ENCODE assay signal across 14 cellular contexts in genomic region chr4:38243385-38244053, GRCh38.
DNase-seq lines count a peak whose midpoint lies in the region; ATAC-seq, FAIRE-seq and TF ChIP-seq lines count a peak whose summit lies in the region.
"Had no signal": no experiment of that assay in that cellular context is flagged by ENCODE, and none has a peak within 500 bp of the region (broad histone marks: within the 10 kb centered on the region; RNA-seq: fewer than 3 reads in every experiment).

No MANE protein-coding gene starts in this region.

- H3K27ac Mint-ChIP-seq in activated naive CD4-positive, alpha-beta T cell treated with anti-CD3 and anti-CD28 coated beads, Interleukin-2, amount 50 U/mL, for 24 hours = peak overlapping the region; percentile 64
- H3K27ac Mint-ChIP-seq in astrocyte (ENCODE audit: unreplicated experiment) = no peak overlapping the region

- TF ChIP-seq CTCF in astrocyte (IDR thresholded peaks at IDR 0.05; ENCODE audit: insufficient read depth, low read depth, low read length) (no peak), upper lobe of right lung (IDR thresholded peaks at IDR 0.05) (no peak), breast epithelium (IDR thresholded peaks at IDR 0.05) (no peak)

- peaks cover 16% of the 10 kb centered on the region for H3K4me1 Mint-ChIP-seq in activated naive CD4-positive, alpha-beta T cell treated with anti-CD3 and anti-CD28 coated beads, Interleukin-2, amount 50 U/mL, for 24 hours
- peaks cover 2% of the 10 kb centered on the region for H3K4me1 Mint-ChIP-seq in astrocyte (ENCODE audit: low read depth, unreplicated experiment)

- no peak overlapping the region for H3K4me2 ChIP-seq in astrocyte (ENCODE audit: low read length)
- H3K4me2 ChIP-seq: KMS-11 had no signal

- no peaks in the 10 kb centered on the region for H3K9me3 Mint-ChIP-seq in activated naive CD4-positive, alpha-beta T cell treated with anti-CD3 and anti-CD28 coated beads, Interleukin-2, amount 50 U/mL, for 24 hours
- peaks cover 6% of the 10 kb centered on the region for H3K9me3 Mint-ChIP-seq in astrocyte (ENCODE audit: unreplicated experiment)

- no peak overlapping the region for H2AFZ ChIP-seq in astrocyte (ENCODE audit: low read depth, low read length)

- H4K20me1 ChIP-seq in astrocyte (ENCODE audit: insufficient read depth, low read length) = no peaks in the 10 kb centered on the region

- H3K9ac ChIP-seq in astrocyte (ENCODE audit: low read length) = no peak overlapping the region
- H3K9ac ChIP-seq: KMS-11 had no signal

- no peak overlapping the region for H3K4me3 Mint-ChIP-seq in activated naive CD4-positive, alpha-beta T cell treated with anti-CD3 and anti-CD28 coated beads, Interleukin-2, amount 50 U/mL, for 24 hours
- no peak overlapping the region for H3K4me3 Mint-ChIP-seq in astrocyte (ENCODE audit: unreplicated experiment)

- H3K36me3 ChIP-seq in astrocyte (ENCODE audit: insufficient read depth, low read length) (no peaks in the 10 kb centered on the region), upper lobe of right lung (no peaks in the 10 kb centered on the region), breast epithelium (no peaks in the 10 kb centered on the region)
- H3K36me3 ChIP-seq: gastrocnemius medialis had no signal

- no peaks in the 10 kb centered on the region for H3K36me3 Mint-ChIP-seq in activated naive CD4-positive, alpha-beta T cell treated with anti-CD3 and anti-CD28 coated beads, Interleukin-2, amount 50 U/mL, for 24 hours
- no peaks in the 10 kb centered on the region for H3K36me3 Mint-ChIP-seq in astrocyte (ENCODE audit: low read depth, unreplicated experiment)

- no peaks in the 10 kb centered on the region for H3K9me3 ChIP-seq in astrocyte (ENCODE audit: insufficient read depth, low read depth, low read length)
- H3K9me3 ChIP-seq in upper lobe of right lung = no peaks in the 10 kb centered on the region
- H3K9me3 ChIP-seq in breast epithelium = no peaks in the 10 kb centered on the region
- H3K9me3 ChIP-seq: gastrocnemius medialis had no signal

- H3K27me3 Mint-ChIP-seq in activated naive CD4-positive, alpha-beta T cell treated with anti-CD3 and anti-CD28 coated beads, Interleukin-2, amount 50 U/mL, for 24 hours = no peaks in the 10 kb centered on the region
- H3K27me3 Mint-ChIP-seq in astrocyte (ENCODE audit: low read depth, unreplicated experiment) = peaks cover 4% of the 10 kb centered on the region

- no peak for FAIRE-seq in astrocyte (lab: Jason Lieb, UNC)

- no peaks in the 10 kb centered on the region for H3K79me2 ChIP-seq in astrocyte (ENCODE audit: insufficient read depth, low read length)

- no peaks in the 10 kb centered on the region for H3K27me3 ChIP-seq in astrocyte (ENCODE audit: insufficient read depth, low read length)
- no peaks in the 10 kb centered on the region for H3K27me3 ChIP-seq in upper lobe of right lung
- H3K27me3 ChIP-seq in breast epithelium = no peaks in the 10 kb centered on the region
- H3K27me3 ChIP-seq: gastrocnemius medialis had no signal

- no peak for TF ChIP-seq POLR2A in breast epithelium (IDR thresholded peaks at IDR 0.05)

- ATAC-seq in left colon (peak; percentile 93), upper lobe of right lung (peak; percentile 78), GM19023 (IDR thresholded peaks at IDR 0.05; ENCODE audit: unreplicated experiment) (no peak)
- ATAC-seq: gastrocnemius medialis had no signal

- H3K27ac ChIP-seq in astrocyte (ENCODE audit: low read depth, low read length) (no peak overlapping the region), upper lobe of right lung (no peak overlapping the region), breast epithelium (no peak overlapping the region)
- H3K27ac ChIP-seq: gastrocnemius medialis, KMS-11 had no signal

- intact Hi-C loops in left colon (cut with DNase I, micrococcal nuclease) = no loop called here
- intact Hi-C loops in upper lobe of right lung (cut with DNase I) = no loop called here
- intact Hi-C loops in breast epithelium (cut with DNase I; ENCODE audit: low total_unique reads) = no loop called here

- H3K4me1 ChIP-seq in astrocyte (ENCODE audit: insufficient read depth, low read length) (no peaks in the 10 kb centered on the region), upper lobe of right lung (no peaks in the 10 kb centered on the region), breast epithelium (no peaks in the 10 kb centered on the region)
- H3K4me1 ChIP-seq: gastrocnemius medialis had no signal

- no peak overlapping the region for H3K4me3 ChIP-seq in astrocyte (ENCODE audit: insufficient read depth, low read depth, low read length)
- no peak overlapping the region for H3K4me3 ChIP-seq in upper lobe of right lung
- no peak overlapping the region for H3K4me3 ChIP-seq in breast epithelium
- H3K4me3 ChIP-seq: gastrocnemius medialis had no signal

- DNase-seq in activated naive CD4-positive, alpha-beta T cell treated with Interleukin-2 at 50 U/mL for 16 hours = no peak
- DNase-seq in astrocyte (ENCODE audit: low read depth) (peak; percentile 3), left colon (peak in 1 of 2 donors; percentile 53), upper lobe of right lung (no peak), breast epithelium (ENCODE audit: low spot score in 2 of 2) (no peak), NCI-H774 (lab: John Stamatoyannopoulos, UW) (no peak)
- DNase-seq: amniotic stem cell; EL; gastrocnemius medialis; NCI-H1694; stimulated activated CD4-positive, alpha-beta T cell treated with anti-CD3 and anti-CD28 coated beads, Interleukin-2, amount 100 ng/mL, for 24 hours had no signal
